21 cellular contexts compared by ENCODE assay signal in the genomic region with DNA sequence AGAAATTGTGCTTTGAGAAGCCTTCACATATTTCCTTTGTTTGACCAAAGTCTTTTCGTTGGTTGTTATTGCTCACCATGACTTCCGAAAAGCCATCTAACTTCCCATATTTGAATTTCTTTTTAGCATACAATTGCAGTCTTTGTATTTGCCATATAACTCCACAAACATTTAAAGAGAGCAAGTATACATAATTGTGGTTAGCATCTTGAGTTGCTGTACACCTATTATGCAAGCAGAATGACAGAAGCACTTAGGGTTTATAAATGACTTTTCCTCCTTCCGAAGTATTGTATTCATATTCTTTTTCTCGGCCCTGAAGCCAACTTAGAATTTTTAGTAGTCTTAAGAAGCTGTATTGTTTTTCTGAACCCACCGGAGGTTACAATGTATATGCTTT.
"Had no signal": no experiment of that assay in that cellular context is flagged by ENCODE, and none has a peak within 500 bp of the region (broad histone marks: within the 10 kb centered on the region; RNA-seq: fewer than 3 reads in every experiment).

No MANE protein-coding gene starts in this region.

- H3K4me3 ChIP-seq: left ventricle myocardium inferior, lung, mucosa of descending colon, ovary, right atrium auricular region, right lobe of liver, smooth muscle cell, tibial nerve, uterus had no signal

- H3K9me3 ChIP-seq: left ventricle myocardium inferior, mucosa of descending colon, ovary, right atrium auricular region, right lobe of liver, tibial nerve, uterus had no signal

- H3K27me3 ChIP-seq: ovary, right atrium auricular region, right lobe of liver, tibial nerve, uterus had no signal

- DNase-seq: kidney; left colon; left ventricle myocardium inferior; midbrain; mucosa of descending colon; naive thymus-derived CD4-positive, alpha-beta T cell; ovary; right lobe of liver; stimulated activated CD4-positive, alpha-beta T cell treated with anti-CD3 and anti-CD28 coated beads, Interleukin-1b, Interleukin-23, amount 100 ng/mL, for 48 hours; stimulated activated CD4-positive, alpha-beta T cell treated with anti-CD3 and anti-CD28 coated beads, Interleukin-2, amount 100 ng/mL, for 48 hours; stimulated activated CD4-positive, alpha-beta T cell treated with anti-CD3 and anti-CD28 coated beads, Interleukin-4, amount 100 ng/mL, for 4 hours; stimulated activated CD8-positive, alpha-beta memory T cell treated with anti-CD3 and anti-CD28 coated beads, Interleukin-4, amount 100 ng/mL, for 48 hours; stimulated activated naive CD4-positive, alpha-beta T cell treated with Interleukin-2 at 50 U/mL for 16 hours; stimulated activated naive CD8-positive, alpha-beta T cell treated with anti-CD3 and anti-CD28 coated beads, Interleukin-15, amount 100 ng/mL, for 72 hours; substantia nigra; uterus had no signal

- FAIRE-seq: islet of Langerhans, kidney had no signal

- H3K4me1 ChIP-seq: left ventricle myocardium inferior, right atrium auricular region, right lobe of liver, tibial nerve, uterus had no signal

- H3K4me2 ChIP-seq: smooth muscle cell had no signal

- H3K27ac ChIP-seq: left ventricle myocardium inferior, ovary, right atrium auricular region, right lobe of liver, tibial nerve, uterus had no signal

- H3K36me3 ChIP-seq: left ventricle myocardium inferior, ovary, right atrium auricular region, right lobe of liver, tibial nerve, uterus had no signal
